In genomic region chrX:11757397-11757728, GRCh38 we compare ENCODE assay signal across 7 cellular contexts. TPM values are rescaled to one million over a fixed set of nuclear protein-coding genes. Genes with fewer than 3 reads are reported as not detected.
A peak's percentile ranks its signal among the peaks of the same experiment; 100 is the strongest.
DNase-seq lines count a peak whose midpoint lies in the region; ATAC-seq and TF ChIP-seq lines count a peak whose summit lies in the region.

No MANE protein-coding gene starts in this region.

- no peak for ATAC-seq in right cardiac atrium
- ATAC-seq in HG03521 (IDR thresholded peaks at IDR 0.05; ENCODE audit: unreplicated experiment): no peak

- intact Hi-C loops in right cardiac atrium (cut with DNase I) (no loop called here), spleen (cut with DNase I; ENCODE audit: low total_unique reads) (no loop called here)

- peak overlapping the region; percentile 91 for H3K4me3 ChIP-seq in HAP-1
- peak overlapping the region; percentile 85 for H3K4me3 ChIP-seq in right cardiac atrium (ENCODE audit: low read length)
- peak overlapping the region; percentile 44 to 82 (median 60) for H3K4me3 ChIP-seq in spleen

- peak overlapping the region; percentile 59 for H3K4me3 Mint-ChIP-seq in T-helper 1 cell treated with Interleukin-12 subunit alpha and Interleukin-12 subunit beta and Interleukin-4 antibody, amounts not matched to agents 30 μg/mL and 1 μg/mL, for 36 hours

- in situ Hi-C loops in HAP-1 (cut with MboI; ENCODE audit: low sequenced_read_pairs): loop anchor here (25.0 kb wide), 1 partner anchor 1570 kb away; no protein-coding TSS in a partner anchor

- peaks cover 15% of the 10 kb centered on the region for H3K4me1 ChIP-seq in HAP-1
- H3K4me1 ChIP-seq in right cardiac atrium (ENCODE audit: control insufficient read depth, insufficient read depth, low read length): no peaks in the 10 kb centered on the region
- peaks cover 0 to 31% (median 17%) of the 10 kb centered on the region in 6 donors for H3K4me1 ChIP-seq in spleen

- H3K27me3 ChIP-seq in HAP-1 (ENCODE audit: low read depth) (peaks cover 2% of the 10 kb centered on the region; the same call in 1 of the 2 replicates), right cardiac atrium (ENCODE audit: control insufficient read depth, insufficient read depth) (no peaks in the 10 kb centered on the region), spleen (replicated peaks in 1 of 7) (no peaks in the 10 kb centered on the region)

- peaks cover 32% of the 10 kb centered on the region for H3K27me3 Mint-ChIP-seq in T-helper 1 cell treated with Interleukin-12 subunit alpha and Interleukin-12 subunit beta and Interleukin-4 antibody, amounts not matched to agents 30 μg/mL and 1 μg/mL, for 36 hours (ENCODE audit: low read depth)

- peaks cover 16% of the 10 kb centered on the region for H3K36me3 Mint-ChIP-seq in T-helper 1 cell treated with Interleukin-12 subunit alpha and Interleukin-12 subunit beta and Interleukin-4 antibody, amounts not matched to agents 30 μg/mL and 1 μg/mL, for 36 hours (ENCODE audit: low read depth)

- H3K36me3 ChIP-seq in HAP-1 (replicated peaks) (peaks cover 16% of the 10 kb centered on the region), spleen (peaks cover 0 to 17% (median 7%) of the 10 kb centered on the region in 6 donors)

- H3K9me3 Mint-ChIP-seq in T-helper 1 cell treated with Interleukin-12 subunit alpha and Interleukin-12 subunit beta and Interleukin-4 antibody, amounts not matched to agents 30 μg/mL and 1 μg/mL, for 36 hours: no peaks in the 10 kb centered on the region

- peak in 1 of 2 experiments; percentile 29 for DNase-seq in HAP-1 (ENCODE audit: low spot score in 2 of 2)
- DNase-seq in right cardiac atrium: no peak
- DNase-seq in spleen: no peak
- DNase-seq in GDM1 (lab: John Stamatoyannopoulos, UW): no peak
- DNase-seq in OCI-M2 (lab: John Stamatoyannopoulos, UW; ENCODE audit: unreplicated experiment): no peak

- no peak overlapping the region for H3K27ac Mint-ChIP-seq in T-helper 1 cell treated with Interleukin-12 subunit alpha and Interleukin-12 subunit beta and Interleukin-4 antibody, amounts not matched to agents 30 μg/mL and 1 μg/mL, for 36 hours

- TF ChIP-seq CTCF in spleen (IDR thresholded peaks at IDR 0.05 in 8 of 11, conservative IDR thresholded peaks at IDR 0.05 in 3 of 11): no peak

- H3K27ac ChIP-seq in right cardiac atrium (ENCODE audit: low read length) (peak overlapping the region; percentile 93), spleen (peak overlapping the region; percentile 63 to 97 (median 89))

- whole genome bisulfite sequencing in right cardiac atrium: 3% methylated on average over 15 of the region's 15 CpGs
- 5 to 42% (median 24%) methylated on average over 5 to 15 of the region's 15 CpGs for WGBS in spleen, 5 donors

- H3K4me1 Mint-ChIP-seq in T-helper 1 cell treated with Interleukin-12 subunit alpha and Interleukin-12 subunit beta and Interleukin-4 antibody, amounts not matched to agents 30 μg/mL and 1 μg/mL, for 36 hours (ENCODE audit: low read depth): peaks cover 28% of the 10 kb centered on the region

- H3K9me3 ChIP-seq in HAP-1: no peaks in the 10 kb centered on the region
- no peaks in the 10 kb centered on the region for H3K9me3 ChIP-seq in right cardiac atrium (ENCODE audit: control insufficient read depth, low read length)
- H3K9me3 ChIP-seq in spleen: no peaks in the 10 kb centered on the region

- TF ChIP-seq POLR2A in spleen (IDR thresholded peaks at IDR 0.05): no peak

RNA-seq across cellular contexts. Expression of gene MSL3, which starts 0.7 kb away (rescaled TPM):
- total RNA-seq in right cardiac atrium (10 to 100 TPM; 10.1 to 14.9 (median 13.5) TPM), spleen (100 to 1,000 TPM in 1 of 7 donors, 10 to 100 TPM in 6; 51.5 to 100 (median 64.6) TPM)
- polyA plus RNA-seq in right cardiac atrium (11.4 TPM), spleen (100 to 1,000 TPM in 1 of 3 donors, 10 to 100 TPM in 2; 57.7 to 120 (median 78.8) TPM)
